ENCODE assay signal across 8 cellular contexts in the genomic region with DNA sequence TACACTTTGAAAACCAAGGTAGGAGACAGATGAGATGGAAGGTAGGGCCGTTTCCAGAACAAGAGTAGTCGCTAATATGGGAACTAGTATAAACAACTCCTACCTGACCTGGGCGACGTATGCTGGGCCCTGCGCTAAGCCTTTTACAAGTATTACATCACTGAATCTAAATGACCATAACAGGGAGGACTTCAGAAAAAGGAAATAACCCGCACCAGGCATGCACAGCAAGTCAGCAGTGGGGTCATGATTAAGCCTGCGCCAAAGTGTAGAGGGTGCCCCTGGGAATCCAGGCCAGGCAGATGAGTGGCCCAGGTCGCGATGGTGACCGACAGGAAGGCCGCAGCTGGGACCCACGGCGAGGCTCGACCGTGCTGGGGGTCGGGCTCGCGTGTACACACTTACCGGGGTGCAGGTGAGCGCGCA. TPM values are rescaled to one million over a fixed set of nuclear protein-coding genes. Genes with fewer than 3 reads are reported as not detected.
DNase-seq lines count a peak whose midpoint lies in the region; ATAC-seq lines count a peak whose summit lies in the region.

No MANE protein-coding gene starts in this region.

- no peaks in the 10 kb centered on the region for H3K27me3 Mint-ChIP-seq in T-helper 1 cell treated with Interleukin-12 subunit alpha and Interleukin-12 subunit beta and Interleukin-4 antibody, amounts not matched to agents 30 μg/mL and 1 μg/mL, for 36 hours (ENCODE audit: low read depth)
- H3K27me3 Mint-ChIP-seq in dendritic cell treated with granulocyte-macrophage colony-stimulating factor and Interleukin-4, amounts not matched to agents 40 ng/mL and 50 ng/mL, for 4 days, result no peaks in the 10 kb centered on the region
- H3K27me3 Mint-ChIP-seq in natural killer cell treated with Interleukin-12 subunit alpha and Interleukin-12 subunit beta and Interleukin-15 and Interleukin-18, amount 100 ng/mL, for 72 hours, result no peaks in the 10 kb centered on the region

- peak overlapping the region; percentile 100 for H3K4me3 ChIP-seq in NT2/D1 (ENCODE audit: insufficient read length, low read depth)

- no peaks in the 10 kb centered on the region for H3K9me3 Mint-ChIP-seq in T-helper 1 cell treated with Interleukin-12 subunit alpha and Interleukin-12 subunit beta and Interleukin-4 antibody, amounts not matched to agents 30 μg/mL and 1 μg/mL, for 36 hours
- H3K9me3 Mint-ChIP-seq in dendritic cell treated with granulocyte-macrophage colony-stimulating factor and Interleukin-4, amounts not matched to agents 40 ng/mL and 50 ng/mL, for 4 days, result no peaks in the 10 kb centered on the region
- no peaks in the 10 kb centered on the region for H3K9me3 Mint-ChIP-seq in natural killer cell treated with Interleukin-12 subunit alpha and Interleukin-12 subunit beta and Interleukin-15 and Interleukin-18, amount 100 ng/mL, for 72 hours

- H3K36me3 Mint-ChIP-seq in T-helper 1 cell treated with Interleukin-12 subunit alpha and Interleukin-12 subunit beta and Interleukin-4 antibody, amounts not matched to agents 30 μg/mL and 1 μg/mL, for 36 hours (ENCODE audit: low read depth), result peaks cover 31% of the 10 kb centered on the region
- peaks cover 43% of the 10 kb centered on the region for H3K36me3 Mint-ChIP-seq in dendritic cell treated with granulocyte-macrophage colony-stimulating factor and Interleukin-4, amounts not matched to agents 40 ng/mL and 50 ng/mL, for 4 days (ENCODE audit: low read depth)
- peaks cover 5% of the 10 kb centered on the region for H3K36me3 Mint-ChIP-seq in natural killer cell treated with Interleukin-12 subunit alpha and Interleukin-12 subunit beta and Interleukin-15 and Interleukin-18, amount 100 ng/mL, for 72 hours

- intact Hi-C loops in dendritic cell treated with granulocyte-macrophage colony-stimulating factor and Interleukin-4, amounts not matched to agents 40 ng/mL and 50 ng/mL, for 4 days (cut with micrococcal nuclease), result loop anchor here (1.0 to 10.0 kb wide), 6 partner anchors 20 to 292 kb away; partner anchors contain the start of genes GMIP, PBX4, ZNF253 and ZNF506

- H3K36me3 ChIP-seq in NT2/D1 (ENCODE audit: insufficient read depth, insufficient read length, low read length), result peaks cover 38% of the 10 kb centered on the region

- peak overlapping the region; percentile 90 for H3K27ac Mint-ChIP-seq in T-helper 1 cell treated with Interleukin-12 subunit alpha and Interleukin-12 subunit beta and Interleukin-4 antibody, amounts not matched to agents 30 μg/mL and 1 μg/mL, for 36 hours
- H3K27ac Mint-ChIP-seq in dendritic cell treated with granulocyte-macrophage colony-stimulating factor and Interleukin-4, amounts not matched to agents 40 ng/mL and 50 ng/mL, for 4 days, result peak overlapping the region; percentile 98
- H3K27ac Mint-ChIP-seq in natural killer cell treated with Interleukin-12 subunit alpha and Interleukin-12 subunit beta and Interleukin-15 and Interleukin-18, amount 100 ng/mL, for 72 hours, result peak overlapping the region; percentile 86 to 89

- H3K9me3 ChIP-seq in NT2/D1 (ENCODE audit: insufficient read depth, low read length), result no peaks in the 10 kb centered on the region

- H3K4me1 Mint-ChIP-seq in T-helper 1 cell treated with Interleukin-12 subunit alpha and Interleukin-12 subunit beta and Interleukin-4 antibody, amounts not matched to agents 30 μg/mL and 1 μg/mL, for 36 hours (ENCODE audit: low read depth), result peaks cover 20% of the 10 kb centered on the region
- peaks cover 32% of the 10 kb centered on the region for H3K4me1 Mint-ChIP-seq in dendritic cell treated with granulocyte-macrophage colony-stimulating factor and Interleukin-4, amounts not matched to agents 40 ng/mL and 50 ng/mL, for 4 days (ENCODE audit: low read depth)
- peaks cover 21 to 23% of the 10 kb centered on the region in 2 donors for H3K4me1 Mint-ChIP-seq in natural killer cell treated with Interleukin-12 subunit alpha and Interleukin-12 subunit beta and Interleukin-15 and Interleukin-18, amount 100 ng/mL, for 72 hours (ENCODE audit: low read depth in 2 of 2)

- H3K4me1 ChIP-seq in NT2/D1 (ENCODE audit: insufficient read depth, insufficient read length), result peaks cover 12% of the 10 kb centered on the region

- peak overlapping the region; percentile 87 for H3K4me3 Mint-ChIP-seq in T-helper 1 cell treated with Interleukin-12 subunit alpha and Interleukin-12 subunit beta and Interleukin-4 antibody, amounts not matched to agents 30 μg/mL and 1 μg/mL, for 36 hours
- peak overlapping the region; percentile 96 for H3K4me3 Mint-ChIP-seq in dendritic cell treated with granulocyte-macrophage colony-stimulating factor and Interleukin-4, amounts not matched to agents 40 ng/mL and 50 ng/mL, for 4 days
- H3K4me3 Mint-ChIP-seq in natural killer cell treated with Interleukin-12 subunit alpha and Interleukin-12 subunit beta and Interleukin-15 and Interleukin-18, amount 100 ng/mL, for 72 hours, result peak overlapping the region; percentile 87

- DNase-seq in T-helper 1 cell (no peak), NT2/D1 (ENCODE audit: low read depth, low spot score) (no peak), cerebellar cortex (ENCODE audit: low spot score) (no peak)
- DNase-seq in natural killer cell treated with Interleukin-12 subunit alpha and Interleukin-12 subunit beta and Interleukin-15 and Interleukin-18, amount 100 ng/mL, for 72 hours (ENCODE audit: low spot score), result no peak
- no peak for DNase-seq in activated effector memory CD4-positive, alpha-beta T cell treated with Interleukin-2 at 50 U/mL for 16 hours

- H3K9ac ChIP-seq in NT2/D1 (ENCODE audit: insufficient read length, low read depth), result peak overlapping the region; percentile 100

- peak in 1 of 2 donors; percentile 15 for ATAC-seq in natural killer cell treated with Interleukin-12 subunit alpha and Interleukin-12 subunit beta and Interleukin-15 and Interleukin-18, amount 100 ng/mL, for 72 hours
- no peak for ATAC-seq in HG03196 (IDR thresholded peaks at IDR 0.05; ENCODE audit: unreplicated experiment)

- H3K27me3 ChIP-seq in NT2/D1 (ENCODE audit: insufficient read depth, insufficient read length), result no peaks in the 10 kb centered on the region

RNA-seq across cellular contexts. Expression of gene ATP13A1, which starts 0.6 kb away (rescaled TPM):
- 100 to 1,000 TPM in 1 of 2 donors, 10 to 100 TPM in 1; 61.9 to 122 TPM for total RNA-seq in natural killer cell treated with Interleukin-12 subunit alpha and Interleukin-12 subunit beta and Interleukin-15 and Interleukin-18, amount 100 ng/mL, for 72 hours

RNA-seq across cellular contexts. Expression of gene ZNF101, which starts 5.8 kb away (rescaled TPM):
- total RNA-seq in natural killer cell treated with Interleukin-12 subunit alpha and Interleukin-12 subunit beta and Interleukin-15 and Interleukin-18, amount 100 ng/mL, for 72 hours, result 10 to 100 TPM; 45.3 to 53.1 TPM

RNA-seq across cellular contexts. Expression of gene GMIP, which starts 19.4 kb away (rescaled TPM):
- total RNA-seq in natural killer cell treated with Interleukin-12 subunit alpha and Interleukin-12 subunit beta and Interleukin-15 and Interleukin-18, amount 100 ng/mL, for 72 hours, result 100 to 1,000 TPM in 1 of 2 donors, 10 to 100 TPM in 1; 87.2 to 112 TPM

RNA-seq across cellular contexts. Expression of gene LPAR2, which starts 34.9 kb away (rescaled TPM):
- 10 to 100 TPM; 33.7 to 35.0 TPM for total RNA-seq in natural killer cell treated with Interleukin-12 subunit alpha and Interleukin-12 subunit beta and Interleukin-15 and Interleukin-18, amount 100 ng/mL, for 72 hours

RNA-seq across cellular contexts. Expression of gene PBX4, which starts 44.4 kb away (rescaled TPM):
- 10 to 100 TPM; 26.3 to 80.1 TPM for total RNA-seq in natural killer cell treated with Interleukin-12 subunit alpha and Interleukin-12 subunit beta and Interleukin-15 and Interleukin-18, amount 100 ng/mL, for 72 hours
